ENCODE assay signal across 19 cellular contexts in genomic region chr2:202680512-202680911, GRCh38. TPM values are rescaled to one million over a fixed set of nuclear protein-coding genes. Genes with fewer than 3 reads are reported as not detected.
DNase-seq lines count a peak whose midpoint lies in the region; ATAC-seq, FAIRE-seq and TF ChIP-seq lines count a peak whose summit lies in the region.
"Had no signal": no experiment of that assay in that cellular context is flagged by ENCODE, and none has a peak within 500 bp of the region (broad histone marks: within the 10 kb centered on the region; RNA-seq: fewer than 3 reads in every experiment).

No MANE protein-coding gene starts in this region.

- H3K9me3 Mint-ChIP-seq in activated naive CD4-positive, alpha-beta T cell treated with anti-CD3 and anti-CD28 coated beads, Interleukin-2, amount 50 U/mL, for 24 hours = peaks cover 10% of the 10 kb centered on the region
- H3K9me3 Mint-ChIP-seq in CD8-positive, alpha-beta T cell = peaks cover 20% of the 10 kb centered on the region

- H4K20me1 ChIP-seq in K562 (replicated peaks; ENCODE audit: control insufficient read depth, insufficient read depth, low read length) (no peaks in the 10 kb centered on the region), osteoblast (ENCODE audit: insufficient read depth, low read length) (no peaks in the 10 kb centered on the region)
- H4K20me1 ChIP-seq: BLaER1 treated with 17β-estradiol and CSF1 and Interleukin-3, amounts not matched to agents 10 nM and 100 nM had no signal

- WGBS in K562 (ENCODE audit: insufficient coverage, low coverage, missing lambda C conversion rate) = 56% methylated on average over 1 of the region's 1 CpG
- WGBS in sigmoid colon, 2 donors = 93 to 97% methylated on average over 1 of the region's 1 CpG

- in situ Hi-C loops in K562 (cut with MboI) = no loop called here

- no peak overlapping the region for H3K27ac ChIP-seq in CD8-positive, alpha-beta T cell (ENCODE audit: low read depth, low read length)
- peak overlapping the region; percentile 56 for H3K27ac ChIP-seq in KOPT-K1 (ENCODE audit: low read depth, low read length, poor library complexity, severe bottlenecking)
- H3K27ac ChIP-seq in K562 (ENCODE audit: extremely low read depth, low read depth, low read length) = no peak overlapping the region
- no peak overlapping the region for H3K27ac ChIP-seq in sigmoid colon
- H3K27ac ChIP-seq in osteoblast (ENCODE audit: low read depth, low read length) = no peak overlapping the region
- H3K27ac ChIP-seq: BLaER1 treated with 17β-estradiol and CSF1 and Interleukin-3, amounts not matched to agents 10 nM and 100 nM; GM23248; HL-60 had no signal

- peaks cover 59% of the 10 kb centered on the region for H3K4me1 Mint-ChIP-seq in activated naive CD4-positive, alpha-beta T cell treated with anti-CD3 and anti-CD28 coated beads, Interleukin-2, amount 50 U/mL, for 24 hours
- H3K4me1 Mint-ChIP-seq in CD8-positive, alpha-beta T cell (ENCODE audit: low read depth) = peaks cover 37% of the 10 kb centered on the region

- peak overlapping the region; percentile 84 for H3K27ac Mint-ChIP-seq in activated naive CD4-positive, alpha-beta T cell treated with anti-CD3 and anti-CD28 coated beads, Interleukin-2, amount 50 U/mL, for 24 hours
- H3K27ac Mint-ChIP-seq in CD8-positive, alpha-beta T cell = peak overlapping the region; percentile 11
- H3K27ac Mint-ChIP-seq: B cell had no signal

- no peaks in the 10 kb centered on the region for H3K27me3 ChIP-seq in CD8-positive, alpha-beta T cell (ENCODE audit: insufficient read depth, low read length)
- H3K27me3 ChIP-seq in K562 (ENCODE audit: control insufficient read depth in 2 of 2, insufficient read depth in 2 of 2, low read length in 2 of 2) (no peaks in the 10 kb centered on the region), sigmoid colon (no peaks in the 10 kb centered on the region), osteoblast (ENCODE audit: insufficient read depth, low read length) (no peaks in the 10 kb centered on the region)
- H3K27me3 ChIP-seq: BLaER1 treated with 17β-estradiol and CSF1 and Interleukin-3, amounts not matched to agents 10 nM and 100 nM had no signal

- no peak overlapping the region for H3K4me3 ChIP-seq in CD8-positive, alpha-beta T cell (ENCODE audit: low read depth, low read length)
- no peak overlapping the region for H3K4me3 ChIP-seq in K562
- H3K4me3 ChIP-seq in sigmoid colon = no peak overlapping the region
- no peak overlapping the region for H3K4me3 ChIP-seq in osteoblast (ENCODE audit: insufficient read depth, low read length)
- H3K4me3 ChIP-seq: BLaER1 treated with 17β-estradiol and CSF1 and Interleukin-3, amounts not matched to agents 10 nM and 100 nM; GM23248; HAP-1 had no signal

- no peak for TF ChIP-seq POLR2A in K562 (conservative IDR thresholded peaks at IDR 0.05)
- TF ChIP-seq POLR2A in sigmoid colon (IDR thresholded peaks at IDR 0.05) = no peak

- TF ChIP-seq RAD21 in K562 (CRISPR knock-in tag; conservative IDR thresholded peaks at IDR 0.05 in 1 of 2, IDR thresholded peaks at IDR 0.05 in 1 of 2) = no peak

- no peaks in the 10 kb centered on the region for H3K9me1 ChIP-seq in K562 (ENCODE audit: control insufficient read depth, insufficient read depth, low read length)

- H3K27me3 Mint-ChIP-seq in activated naive CD4-positive, alpha-beta T cell treated with anti-CD3 and anti-CD28 coated beads, Interleukin-2, amount 50 U/mL, for 24 hours = no peaks in the 10 kb centered on the region
- H3K27me3 Mint-ChIP-seq in CD8-positive, alpha-beta T cell (ENCODE audit: low read depth) = no peaks in the 10 kb centered on the region
- H3K27me3 Mint-ChIP-seq: B cell had no signal

- TF ChIP-seq EP300 in K562 (IDR thresholded peaks at IDR 0.05; ENCODE audit: low read length) (no peak), sigmoid colon (IDR thresholded peaks at IDR 0.05) (no peak)

- TF ChIP-seq CTCF in CD8-positive, alpha-beta T cell (IDR thresholded peaks at IDR 0.05) = no peak
- TF ChIP-seq CTCF in K562 (IDR thresholded peaks at IDR 0.05 in 2 of 3, conservative IDR thresholded peaks at IDR 0.05 in 1 of 3; ENCODE audit: insufficient read depth in 2 of 3, low read depth in 1 of 3, low read length in 3 of 3) (no peak), sigmoid colon (IDR thresholded peaks at IDR 0.05) (no peak), osteoblast (IDR thresholded peaks at IDR 0.05; ENCODE audit: extremely low read depth, low read depth, low read length) (no peak)

- H3K4me2 ChIP-seq in K562 (ENCODE audit: insufficient read depth, low read length) (no peak overlapping the region), osteoblast (ENCODE audit: insufficient read depth, low read length) (no peak overlapping the region)
- H3K4me2 ChIP-seq: BLaER1 treated with 17β-estradiol and CSF1 and Interleukin-3, amounts not matched to agents 10 nM and 100 nM had no signal

- H3K4me1 ChIP-seq in CD8-positive, alpha-beta T cell (ENCODE audit: insufficient read depth, low read length) = peaks cover 17% of the 10 kb centered on the region
- no peaks in the 10 kb centered on the region for H3K4me1 ChIP-seq in K562 (replicated peaks in 1 of 2; ENCODE audit: control insufficient read depth in 2 of 2, insufficient read depth in 2 of 2, low read length in 2 of 2)
- H3K4me1 ChIP-seq in sigmoid colon = no peaks in the 10 kb centered on the region
- H3K4me1 ChIP-seq in osteoblast (ENCODE audit: insufficient read depth, low read length) = no peaks in the 10 kb centered on the region
- H3K4me1 ChIP-seq: BLaER1 treated with 17β-estradiol and CSF1 and Interleukin-3, amounts not matched to agents 10 nM and 100 nM; Caco-2; HAP-1 had no signal

- intact Hi-C loops in CD8-positive, alpha-beta T cell (cut with DNase I, micrococcal nuclease) = loop anchor here in 1 of 2 experiments (2.0 to 5.0 kb wide), 2 partner anchors 14 to 42 kb away; no protein-coding TSS in a partner anchor
- intact Hi-C loops in K562 (cut with micrococcal nuclease) (no loop called here), sigmoid colon (cut with DNase I) (no loop called here), left colon (cut with DNase I, micrococcal nuclease) (no loop called here)

- no peak overlapping the region for H2AFZ ChIP-seq in K562 (ENCODE audit: low read depth, low read length)
- no peak overlapping the region for H2AFZ ChIP-seq in osteoblast (ENCODE audit: low read length)
- H2AFZ ChIP-seq: GM23248 had no signal

- ATAC-seq in CD8-positive, alpha-beta T cell = no peak
- ATAC-seq in K562 = no peak
- no peak for ATAC-seq in left colon

- no peak for FAIRE-seq in K562 (lab: Jason Lieb, UNC)
- FAIRE-seq: D721Med, GM12892 had no signal

- H3K36me3 Mint-ChIP-seq in activated naive CD4-positive, alpha-beta T cell treated with anti-CD3 and anti-CD28 coated beads, Interleukin-2, amount 50 U/mL, for 24 hours = peaks cover 18% of the 10 kb centered on the region
- H3K36me3 Mint-ChIP-seq in CD8-positive, alpha-beta T cell = peaks cover 36% of the 10 kb centered on the region

- H3K4me3 Mint-ChIP-seq in activated naive CD4-positive, alpha-beta T cell treated with anti-CD3 and anti-CD28 coated beads, Interleukin-2, amount 50 U/mL, for 24 hours = no peak overlapping the region
- H3K4me3 Mint-ChIP-seq in CD8-positive, alpha-beta T cell = no peak overlapping the region
- H3K4me3 Mint-ChIP-seq: B cell had no signal

- H3K9ac ChIP-seq in K562 (ENCODE audit: insufficient read depth in 1 of 2, low read depth in 2 of 2, low read length in 2 of 2) = no peak overlapping the region
- H3K9ac ChIP-seq: BLaER1 treated with 17β-estradiol and CSF1 and Interleukin-3, amounts not matched to agents 10 nM and 100 nM; GM23248 had no signal

- H3K79me2 ChIP-seq in K562 (ENCODE audit: control insufficient read depth, insufficient read depth, low read length) (no peaks in the 10 kb centered on the region; the same call in 2 of the 3 replicates), osteoblast (ENCODE audit: insufficient read depth, low read length) (no peaks in the 10 kb centered on the region)

- no peak for DNase-seq in activated naive CD4-positive, alpha-beta T cell treated with anti-CD3 and anti-CD28 coated beads, Interleukin-2, amount 50 U/mL, for 16 hours
- no peak for DNase-seq in CD8-positive, alpha-beta T cell
- DNase-seq in K562 (ENCODE audit: extremely low read depth in 1 of 4, low spot score in 3 of 4) = no peak
- no peak for DNase-seq in sigmoid colon
- no peak for DNase-seq in left colon
- no peak for DNase-seq in osteoblast (ENCODE audit: insufficient read length, low spot score, missing footprints)
- DNase-seq: Caco-2, GDM1, GM23248, IMR-90, KBM-7 had no signal

- CTCF ChIA-PET in CD8-positive, alpha-beta T cell (lab: Charles Lee) = no interaction called here
- CTCF ChIA-PET in K562 (lab: Yijun Ruan, JAX; ENCODE audit: low intra/inter-chr PET ratio) = no interaction called here

- POLR2A ChIA-PET in CD8-positive, alpha-beta T cell (lab: Charles Lee) = no interaction called here
- POLR2A ChIA-PET in K562 (lab: Yijun Ruan, JAX) = no interaction called here

- H3K9me3 ChIP-seq in CD8-positive, alpha-beta T cell (ENCODE audit: low read length) = peaks cover 5% of the 10 kb centered on the region
- H3K9me3 ChIP-seq in KOPT-K1 (ENCODE audit: insufficient read depth, low read length, poor library complexity, severe bottlenecking) (peaks cover 63% of the 10 kb centered on the region), K562 (replicated peaks; ENCODE audit: control insufficient read depth, insufficient read depth, low read depth, low read length) (no peaks in the 10 kb centered on the region; the same call in 1 of the 2 replicates), sigmoid colon (no peaks in the 10 kb centered on the region), osteoblast (ENCODE audit: low read depth, low read length) (no peaks in the 10 kb centered on the region)

- BruUV-seq in K562 (replicated peaks; lab: Mats Ljungman, UMichigan) = no TSS peak

- H3K36me3 ChIP-seq in CD8-positive, alpha-beta T cell (ENCODE audit: insufficient read depth, low read length) = no peaks in the 10 kb centered on the region
- peaks cover 10% of the 10 kb centered on the region; the same call in 1 of the 2 replicates for H3K36me3 ChIP-seq in KOPT-K1 (ENCODE audit: insufficient read depth, low read length)
- H3K36me3 ChIP-seq in K562 (ENCODE audit: control insufficient read depth, insufficient read depth, low read length) = no peaks in the 10 kb centered on the region
- no peaks in the 10 kb centered on the region for H3K36me3 ChIP-seq in sigmoid colon
- H3K36me3 ChIP-seq in osteoblast (ENCODE audit: insufficient read depth, low read length) = no peaks in the 10 kb centered on the region
- H3K36me3 ChIP-seq: HAP-1 had no signal

RNA-seq across cellular contexts. Expression of gene FAM117B, which starts 45.7 kb away (rescaled TPM):
- 10 to 100 TPM; 40.0 to 45.8 TPM for total RNA-seq in CD8-positive, alpha-beta T cell
- 2.8 and 5.8 TPM in 2 replicates for total RNA-seq in K562 (2011; cell fraction: chromatin; rRNA removed; ENCODE audit: low replicate concordance)
- 0.83 and 1.3 TPM in 2 replicates for total RNA-seq in K562 (2011; cell fraction: nucleolus; rRNA removed)
- total RNA-seq in K562 (2011; cell fraction: nucleoplasm; rRNA removed) = 2.8 and 5.6 TPM in 2 replicates
- total RNA-seq in K562 (2014; rRNA removed) (1.6 and 2.2 TPM in 2 replicates), K562 (2014; rRNA removed; fragmentation: Illumina TruSeq; extraction: Trizol) (3.4 and 3.6 TPM in 2 replicates), K562 (2015; rRNA removed; fragmentation: Illumina TruSeq; extraction: Trizol) (2.6 and 2.9 TPM in 2 replicates), K562 (2021) (5.2 and 5.5 TPM in 2 replicates), sigmoid colon (1 to 10 TPM; 3.7 to 8.9 (median 6.2) TPM), left colon (10 to 100 TPM; 16.1 to 17.7 TPM), osteoblast (2.9 and 3.2 TPM in 2 replicates)
- polyA plus RNA-seq in K562 (2011; rRNA removed) (2.1 TPM in 2 replicates), K562 (2014; fragmentation: Illumina TruSeq; extraction: Trizol) (3.4 and 3.6 TPM in 2 replicates), K562 (2014; fragmentation: Nextera tagmentation; extraction: Ambion mirVana) (1 to 10 TPM; 2.6 to 3.7 TPM), K562 (2014; rRNA removed) (1.7 and 2.3 TPM in 2 replicates), sigmoid colon (1 to 10 TPM; 3.6 to 6.3 (median 4.6) TPM)
- polyA plus RNA-seq in K562 (2011; cell fraction: cytosol; rRNA removed) = 0.82 and 1.1 TPM in 2 replicates
- polyA plus RNA-seq in K562 (2011; cell fraction: nucleus; rRNA removed) = 1.00 and 1.0 TPM in 2 replicates
- polyA plus RNA-seq in K562 (2012) = 1.8 and 2.7 TPM in 2 replicates
- 2.9 and 4.0 TPM in 2 replicates for polyA minus RNA-seq in K562 (2011; rRNA and poly(A)+ RNA removed)
- polyA minus RNA-seq in K562 (2011; cell fraction: cytosol; rRNA and poly(A)+ RNA removed) = 2.7 and 3.0 TPM in 2 replicates
- polyA minus RNA-seq in K562 (2011; cell fraction: nucleus; rRNA and poly(A)+ RNA removed) = 1.3 and 1.7 TPM in 2 replicates
